Comparison of ENCODE assay signal across 12 cellular contexts in genomic region chr5:126675338-126675737, GRCh38.
"Had no signal": no experiment of that assay in that cellular context is flagged by ENCODE, and none has a peak within 500 bp of the region (broad histone marks: within the 10 kb centered on the region; RNA-seq: fewer than 3 reads in every experiment).

No MANE protein-coding gene starts in this region.

- H3K27me3 ChIP-seq: ascending aorta, body of pancreas had no signal

- H3K4me3 Mint-ChIP-seq: activated CD4-positive, alpha-beta memory T cell treated with anti-CD3 and anti-CD28 coated beads for 36 hours; activated CD4-positive, alpha-beta T cell treated with anti-CD3 and anti-CD28 coated beads, Interleukin-2, amount 10 ng/mL, durations not matched to agents 7 days and 5 days; activated naive CD8-positive, alpha-beta T cell treated with anti-CD3 and anti-CD28 coated beads, Interleukin-2, amount 50 U/mL, for 24 hours; activated T-cell treated with anti-CD3 and anti-CD28 coated beads, Interleukin-2, amount 50 U/mL, for 4 hours; T-helper 1 cell treated with Interleukin-12 subunit alpha and Interleukin-12 subunit beta and Interleukin-4 antibody, amounts not matched to agents 30 μg/mL and 1 μg/mL, for 36 hours had no signal

- H3K9me3 Mint-ChIP-seq: activated naive CD8-positive, alpha-beta T cell treated with anti-CD3 and anti-CD28 coated beads, Interleukin-2, amount 50 U/mL, for 24 hours; activated T-cell treated with anti-CD3 and anti-CD28 coated beads, Interleukin-2, amount 50 U/mL, for 4 hours had no signal

- H3K4me3 ChIP-seq: ascending aorta, body of pancreas, PC-9 had no signal

- H3K27ac ChIP-seq: ascending aorta, body of pancreas, PC-9 had no signal

- DNase-seq: NCI-H1092 had no signal

- H3K9me3 ChIP-seq: ascending aorta, body of pancreas had no signal

- H3K36me3 ChIP-seq: ascending aorta had no signal

- H3K27me3 Mint-ChIP-seq: activated CD4-positive, alpha-beta memory T cell treated with anti-CD3 and anti-CD28 coated beads for 36 hours; activated CD4-positive, alpha-beta T cell treated with anti-CD3 and anti-CD28 coated beads, Interleukin-2, amount 10 ng/mL, durations not matched to agents 7 days and 5 days; activated naive CD8-positive, alpha-beta T cell treated with anti-CD3 and anti-CD28 coated beads, Interleukin-2, amount 50 U/mL, for 24 hours had no signal

- H3K36me3 Mint-ChIP-seq: activated CD4-positive, alpha-beta memory T cell treated with anti-CD3 and anti-CD28 coated beads for 36 hours; activated naive CD4-positive, alpha-beta T cell treated with anti-CD3 and anti-CD28 coated beads, Interleukin-2, amount 50 U/mL, for 72 hours had no signal

- FAIRE-seq: bronchial epithelial cell, TTC549 had no signal

- H2AFZ ChIP-seq: PC-9 had no signal

- H3K27ac Mint-ChIP-seq: activated CD4-positive, alpha-beta memory T cell treated with anti-CD3 and anti-CD28 coated beads for 36 hours; activated CD4-positive, alpha-beta T cell treated with anti-CD3 and anti-CD28 coated beads, Interleukin-2, amount 10 ng/mL, durations not matched to agents 7 days and 5 days; activated naive CD8-positive, alpha-beta T cell treated with anti-CD3 and anti-CD28 coated beads, Interleukin-2, amount 50 U/mL, for 24 hours; T-helper 1 cell treated with Interleukin-12 subunit alpha and Interleukin-12 subunit beta and Interleukin-4 antibody, amounts not matched to agents 30 μg/mL and 1 μg/mL, for 36 hours had no signal

- H3K4me1 ChIP-seq: ascending aorta, body of pancreas had no signal
